Comparison of ENCODE assay signal across 1 cellular context in genomic region chr11:74680703-74681531, GRCh38.
TF ChIP-seq lines count a peak whose summit lies in the region.

No MANE protein-coding gene starts in this region.

TF ChIP-seq in H1, 55 proteins besides CTCF, POLR2A, EP300 and RAD21:
- TF ChIP-seq FOSL1 (IDR thresholded peaks at IDR 0.05; ENCODE audit: insufficient read depth, low read depth, low read length) (no peak), SP4 (IDR thresholded peaks at IDR 0.05; ENCODE audit: low read length) (no peak), POU5F1 (IDR thresholded peaks at IDR 0.05; ENCODE audit: low read depth, low read length) (no peak), CHD7 (IDR thresholded peaks at IDR 0.05; ENCODE audit: insufficient replicate concordance, low read length) (no peak), KDM4A (IDR thresholded peaks at IDR 0.05; ENCODE audit: low read depth, low read length, severe bottlenecking) (no peak), CBX8 (IDR thresholded peaks at IDR 0.05; ENCODE audit: borderline replicate concordance, low read depth, low read length) (no peak), USF2 (IDR thresholded peaks at IDR 0.05; ENCODE audit: low read length) (no peak), POLR2AphosphoS5 (IDR thresholded peaks at IDR 0.05; ENCODE audit: low read depth, low read length) (no peak), PHF8 (conservative IDR thresholded peaks at IDR 0.05; ENCODE audit: low read depth, low read length) (no peak), KDM1A (IDR thresholded peaks at IDR 0.05; ENCODE audit: borderline replicate concordance, low read length) (no peak), SIRT6 (IDR thresholded peaks at IDR 0.05; ENCODE audit: low read length) (no peak)
TF ChIP-seq in H1: peak in this region for 0.
